Comparison of ENCODE assay signal across 22 cellular contexts in genomic region chr5:107576736-107577440, GRCh38.
DNase-seq lines count a peak whose midpoint lies in the region; ATAC-seq, FAIRE-seq and TF ChIP-seq lines count a peak whose summit lies in the region.
"Had no signal": no experiment of that assay in that cellular context is flagged by ENCODE, and none has a peak within 500 bp of the region (broad histone marks: within the 10 kb centered on the region; RNA-seq: fewer than 3 reads in every experiment).

No MANE protein-coding gene starts in this region.

- no peaks in the 10 kb centered on the region for H3K36me3 Mint-ChIP-seq in T-helper 2 cell treated with Interferon-gamma antibody and Interleukin-4, amounts not matched to agents 5 μg/mL and 100 μg/mL, for 36 hours (ENCODE audit: low read depth)
- H3K36me3 Mint-ChIP-seq: activated naive CD4-positive, alpha-beta T cell treated with anti-CD3 and anti-CD28 coated beads, Interleukin-2, amount 50 U/mL, for 24 hours; naive thymus-derived CD8-positive, alpha-beta T cell had no signal

- POLR2A ChIA-PET in HEK293 (lab: Yijun Ruan, JAX), result no interaction called here

- no peak overlapping the region for H3K4me3 ChIP-seq in HEK293 (ENCODE audit: low read depth, low read length)
- no peak overlapping the region for H3K4me3 ChIP-seq in RWPE2 (ENCODE audit: severe bottlenecking)
- no peak overlapping the region for H3K4me3 ChIP-seq in fibroblast of pulmonary artery (replicated peaks; ENCODE audit: low read depth, low read length)
- H3K4me3 ChIP-seq in smooth muscle cell, result no peak overlapping the region
- H3K4me3 ChIP-seq: body of pancreas, coronary artery had no signal

- no peaks in the 10 kb centered on the region for H3K27me3 ChIP-seq in RWPE2 (ENCODE audit: insufficient read depth, poor library complexity, severe bottlenecking)
- no peaks in the 10 kb centered on the region for H3K27me3 ChIP-seq in smooth muscle cell (ENCODE audit: low read depth)
- H3K27me3 ChIP-seq: body of pancreas had no signal

- ATAC-seq in RWPE2 (ENCODE audit: low read depth) (peak; percentile 52), GM21381 (IDR thresholded peaks at IDR 0.05; ENCODE audit: unreplicated experiment) (no peak)
- ATAC-seq: activated CD8-positive, alpha-beta T cell treated with anti-CD3 and anti-CD28 coated beads for 36 hours; activated T-cell treated with anti-CD3 and anti-CD28 coated beads, Interleukin-2, amount 50 U/mL, for 4 hours; body of pancreas; naive thymus-derived CD8-positive, alpha-beta T cell had no signal

- no peaks in the 10 kb centered on the region for H3K36me3 ChIP-seq in HEK293 (ENCODE audit: control insufficient read depth in 2 of 2, insufficient read depth in 1 of 2, low read length in 2 of 2)
- H3K36me3 ChIP-seq in RWPE2 (ENCODE audit: low read depth), result no peaks in the 10 kb centered on the region
- no peaks in the 10 kb centered on the region for H3K36me3 ChIP-seq in smooth muscle cell (ENCODE audit: low read depth)

- DNase-seq in RWPE2 (ENCODE audit: low spot score) (no peak), fibroblast of pulmonary artery (ENCODE audit: low read depth) (peak; percentile 45), smooth muscle cell (lab: John Stamatoyannopoulos, UW; ENCODE audit: unreplicated experiment) (no peak), D721Med (ENCODE audit: insufficient read length, low spot score) (no peak), T-helper 1 cell (no peak)
- DNase-seq in T-helper 2 cell treated with Interferon-gamma antibody and Interleukin-4, amounts not matched to agents 5 μg/mL and 100 μg/mL, for 36 hours (ENCODE audit: low spot score), result no peak
- DNase-seq: activated B cell treated with CpG ODN at 0.5 μM for 24 hours; activated CD8-positive, alpha-beta T cell treated with anti-CD3 and anti-CD28 coated beads for 36 hours; activated T-cell treated with anti-CD3 and anti-CD28 coated beads, Interleukin-2, amount 50 U/mL, for 4 hours; body of pancreas; head of caudate nucleus; immature natural killer cell; naive thymus-derived CD8-positive, alpha-beta T cell; NCI-H187 treated with DMSO at 0.1 percent for 48 hours; NCI-H446 treated with DMSO at 0.1 percent for 48 hours; posterior cingulate gyrus; SHP77; stimulated activated CD4-positive, alpha-beta T cell treated with anti-CD3 and anti-CD28 coated beads, Interleukin-2, amount 100 ng/mL, for 48 hours had no signal

- H3K27me3 Mint-ChIP-seq in T-helper 2 cell treated with Interferon-gamma antibody and Interleukin-4, amounts not matched to agents 5 μg/mL and 100 μg/mL, for 36 hours (ENCODE audit: low read depth), result peaks cover 38% of the 10 kb centered on the region

- H3K27ac Mint-ChIP-seq in T-helper 2 cell treated with Interferon-gamma antibody and Interleukin-4, amounts not matched to agents 5 μg/mL and 100 μg/mL, for 36 hours, result no peak overlapping the region
- H3K27ac Mint-ChIP-seq: activated B cell treated with CpG ODN at 0.5 μM for 24 hours; activated CD8-positive, alpha-beta T cell treated with anti-CD3 and anti-CD28 coated beads for 36 hours; activated naive CD4-positive, alpha-beta T cell treated with anti-CD3 and anti-CD28 coated beads, Interleukin-2, amount 50 U/mL, for 24 hours; immature natural killer cell; naive thymus-derived CD8-positive, alpha-beta T cell had no signal

- no peaks in the 10 kb centered on the region for H3K79me2 ChIP-seq in smooth muscle cell (ENCODE audit: low read depth)

- TF ChIP-seq CTCF in HEK293 (tag by site-specific recombination; IDR thresholded peaks at IDR 0.05), result no peak
- TF ChIP-seq CTCF in RWPE2 (IDR thresholded peaks at IDR 0.05; ENCODE audit: poor library complexity, severe bottlenecking), result no peak
- TF ChIP-seq CTCF in fibroblast of pulmonary artery (IDR thresholded peaks at IDR 0.05; ENCODE audit: low read length, missing control alignments), result no peak
- no peak for TF ChIP-seq CTCF in smooth muscle cell (IDR thresholded peaks at IDR 0.05; ENCODE audit: borderline replicate concordance, insufficient read depth, poor library complexity, severe bottlenecking)
- TF ChIP-seq CTCF in D721Med (IDR thresholded peaks at IDR 0.05; ENCODE audit: insufficient read depth, missing control alignments), result no peak

- H4K20me1 ChIP-seq in smooth muscle cell (ENCODE audit: low read depth), result no peaks in the 10 kb centered on the region

- no peaks in the 10 kb centered on the region for H3K9me3 ChIP-seq in HEK293 (ENCODE audit: control insufficient read depth, insufficient read depth, low read depth, low read length)
- H3K9me3 ChIP-seq in RWPE2 (ENCODE audit: severe bottlenecking), result no peaks in the 10 kb centered on the region
- H3K9me3 ChIP-seq in smooth muscle cell (replicated peaks; ENCODE audit: low read depth), result no peaks in the 10 kb centered on the region
- H3K9me3 ChIP-seq: body of pancreas had no signal

- WGBS in smooth muscle cell (ENCODE audit: low lambda C conversion rate), result 75% methylated on average over 3 of the region's 3 CpGs

- no peaks in the 10 kb centered on the region for H3K9me3 Mint-ChIP-seq in T-helper 2 cell treated with Interferon-gamma antibody and Interleukin-4, amounts not matched to agents 5 μg/mL and 100 μg/mL, for 36 hours
- H3K9me3 Mint-ChIP-seq: activated B cell treated with CpG ODN at 0.5 μM for 24 hours; activated CD8-positive, alpha-beta T cell treated with anti-CD3 and anti-CD28 coated beads for 36 hours; activated naive CD4-positive, alpha-beta T cell treated with anti-CD3 and anti-CD28 coated beads, Interleukin-2, amount 50 U/mL, for 24 hours; activated T-cell treated with anti-CD3 and anti-CD28 coated beads, Interleukin-2, amount 50 U/mL, for 4 hours; immature natural killer cell; naive thymus-derived CD8-positive, alpha-beta T cell had no signal

- CTCF ChIA-PET in HEK293 (lab: Yijun Ruan, JAX), result no interaction called here

- H3K9ac ChIP-seq in smooth muscle cell (ENCODE audit: low read depth), result no peak overlapping the region

- H3K27ac ChIP-seq in HEK293 (ENCODE audit: extremely low read depth, low read depth, low read length), result no peak overlapping the region
- H3K27ac ChIP-seq in RWPE2 (ENCODE audit: poor library complexity, severe bottlenecking), result peak overlapping the region; percentile 85
- H3K27ac ChIP-seq in smooth muscle cell (ENCODE audit: low read depth), result peak overlapping the region; percentile 17
- H3K27ac ChIP-seq: body of pancreas, coronary artery had no signal

- no peak for FAIRE-seq in D721Med (lab: Jason Lieb, UNC)

- no peaks in the 10 kb centered on the region for H3F3A ChIP-seq in smooth muscle cell (ENCODE audit: low read depth)

- peak overlapping the region; percentile 0 for H2AFZ ChIP-seq in smooth muscle cell (ENCODE audit: low read depth)

- peaks cover 4% of the 10 kb centered on the region for H3K4me1 Mint-ChIP-seq in T-helper 2 cell treated with Interferon-gamma antibody and Interleukin-4, amounts not matched to agents 5 μg/mL and 100 μg/mL, for 36 hours (ENCODE audit: low read depth)
- H3K4me1 Mint-ChIP-seq: activated naive CD4-positive, alpha-beta T cell treated with anti-CD3 and anti-CD28 coated beads, Interleukin-2, amount 50 U/mL, for 24 hours had no signal

- H3K4me1 ChIP-seq in HEK293 (ENCODE audit: control insufficient read depth, insufficient read depth, low read length), result peaks cover 39% of the 10 kb centered on the region
- H3K4me1 ChIP-seq in RWPE2 (ENCODE audit: insufficient read depth, poor library complexity, severe bottlenecking), result peaks cover 48% of the 10 kb centered on the region
- peaks cover 56% of the 10 kb centered on the region for H3K4me1 ChIP-seq in smooth muscle cell (ENCODE audit: low read depth)
- H3K4me1 ChIP-seq: body of pancreas had no signal

- no peak overlapping the region for H3K4me2 ChIP-seq in smooth muscle cell

- H3K4me3 Mint-ChIP-seq in T-helper 2 cell treated with Interferon-gamma antibody and Interleukin-4, amounts not matched to agents 5 μg/mL and 100 μg/mL, for 36 hours, result no peak overlapping the region
- H3K4me3 Mint-ChIP-seq: activated B cell treated with CpG ODN at 0.5 μM for 24 hours; activated CD8-positive, alpha-beta T cell treated with anti-CD3 and anti-CD28 coated beads for 36 hours; activated naive CD4-positive, alpha-beta T cell treated with anti-CD3 and anti-CD28 coated beads, Interleukin-2, amount 50 U/mL, for 24 hours; activated T-cell treated with anti-CD3 and anti-CD28 coated beads, Interleukin-2, amount 50 U/mL, for 4 hours; immature natural killer cell; naive thymus-derived CD8-positive, alpha-beta T cell had no signal

TF ChIP-seq in HEK293, 187 proteins besides CTCF, POLR2A, EP300 and RAD21 (continues in another document):
- TF ChIP-seq ZNF629 (tag by site-specific recombination; IDR thresholded peaks at IDR 0.05), result no peak
- TF ChIP-seq, protein P1, sequence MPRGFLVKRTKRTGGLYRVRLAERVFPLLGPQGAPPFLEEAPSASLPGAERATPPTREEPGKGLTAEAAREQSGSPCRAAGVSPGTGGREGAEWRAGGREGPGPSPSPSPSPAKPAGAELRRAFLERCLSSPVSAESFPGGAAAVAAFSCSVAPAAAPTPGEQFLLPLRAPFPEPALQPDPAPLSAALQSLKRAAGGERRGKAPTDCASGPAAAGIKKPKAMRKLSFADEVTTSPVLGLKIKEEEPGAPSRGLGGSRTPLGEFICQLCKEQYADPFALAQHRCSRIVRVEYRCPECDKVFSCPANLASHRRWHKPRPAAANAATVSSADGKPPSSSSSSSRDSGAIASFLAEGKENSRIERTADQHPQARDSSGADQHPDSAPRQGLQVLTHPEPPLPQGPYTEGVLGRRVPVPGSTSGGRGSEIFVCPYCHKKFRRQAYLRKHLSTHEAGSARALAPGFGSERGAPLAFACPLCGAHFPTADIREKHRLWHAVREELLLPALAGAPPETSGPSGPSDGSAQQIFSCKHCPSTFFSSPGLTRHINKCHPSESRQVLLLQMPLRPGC (tag by site-specific recombination; IDR thresholded peaks at IDR 0.05), result no peak
- TF ChIP-seq SCRT2 (tag by site-specific recombination; IDR thresholded peaks at IDR 0.05), result 0 out of 2 replicates have a peak, but pooled peaks have one; percentile 15
- TF ChIP-seq FEZF1 (tag by site-specific recombination; IDR thresholded peaks at IDR 0.05), result 0 out of 2 replicates have a peak, but pooled peaks have one; percentile 29
